ENCODE assay signal across 8 cellular contexts in the genomic region with DNA sequence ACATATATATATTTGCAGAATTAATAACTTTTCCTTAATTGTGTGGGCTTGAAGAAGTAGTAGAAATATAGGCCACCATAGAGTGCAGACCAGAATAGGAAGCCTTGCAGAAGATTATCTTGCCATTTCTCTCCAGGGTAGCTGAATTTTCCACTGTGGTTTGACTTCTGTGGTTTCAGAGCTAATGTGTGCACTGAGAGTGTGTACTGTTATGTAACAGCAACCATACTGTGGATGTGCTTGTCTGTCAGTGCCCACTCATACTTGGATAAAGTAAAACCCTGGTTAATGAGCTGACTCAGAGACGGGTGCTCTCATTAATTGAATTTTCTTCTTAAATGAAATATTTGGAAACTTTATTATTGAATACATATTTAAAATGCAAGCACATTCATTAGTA. TPM values are rescaled to one million over a fixed set of nuclear protein-coding genes. Genes with fewer than 3 reads are reported as not detected.
DNase-seq lines count a peak whose midpoint lies in the region; ATAC-seq, FAIRE-seq and TF ChIP-seq lines count a peak whose summit lies in the region.

No MANE protein-coding gene starts in this region.

- peak; percentile 74 for FAIRE-seq in GM12892 (lab: Jason Lieb, UNC)

- no peak for TF ChIP-seq CTCF in fibroblast of mammary gland (conservative IDR thresholded peaks at IDR 0.05; ENCODE audit: control insufficient read depth, insufficient read depth, low read depth, low read length)

- no peak for DNase-seq in GM12892 (ENCODE audit: insufficient read length)
- DNase-seq in LHCN-M2 (ENCODE audit: low read depth) = peak; percentile 56
- peak; percentile 6 for DNase-seq in fibroblast of mammary gland (ENCODE audit: low read depth)
- no peak for DNase-seq in COLO829 (ENCODE audit: low spot score)
- no peak for DNase-seq in NCI-H187 treated with DMSO at 0.1 percent for 48 hours (lab: John Stamatoyannopoulos, UW)
- DNase-seq in HK-2 (ENCODE audit: unreplicated experiment) = no peak
- DNase-seq in DMS153 treated with DMSO at 0.1 percent for 48 hours (lab: John Stamatoyannopoulos, UW; ENCODE audit: unreplicated experiment) = no peak

- H3K4me3 ChIP-seq in fibroblast of mammary gland (ENCODE audit: control insufficient read depth, low read depth, low read length) = no peak overlapping the region

- ATAC-seq in GM21528 (IDR thresholded peaks at IDR 0.05; ENCODE audit: low FRiP score, unreplicated experiment) = peak; percentile 94

- TF ChIP-seq POLR2A in GM12892 (IDR thresholded peaks at IDR 0.05; ENCODE audit: low read depth, low read length) = no peak

RNA-seq across cellular contexts. Expression of a gene that starts 57.2 kb away (rescaled TPM):
- 19.0 TPM for polyA plus RNA-seq in GM12892 (2012; ENCODE audit: missing spikeins)
- total RNA-seq in LHCN-M2 (2014; rRNA removed) = 24.2 and 24.7 TPM in 2 replicates
- 8.6 TPM for polyA plus RNA-seq in LHCN-M2 (2012)

Comparison
In these comparisons a context has a peak if more than half of its experiments do, and no peak if none do; other contexts are left out.
1. DNase-seq: peak in LHCN-M2 (single experiment) and fibroblast of mammary gland (single experiment); none in GM12892 (single experiment), COLO829 (single experiment), NCI-H187 treated with DMSO at 0.1 percent for 48 hours (single experiment), HK-2 (single experiment) and DMS153 treated with DMSO at 0.1 percent for 48 hours (single experiment).